1 cellular context compared by ENCODE assay signal in the genomic region with DNA sequence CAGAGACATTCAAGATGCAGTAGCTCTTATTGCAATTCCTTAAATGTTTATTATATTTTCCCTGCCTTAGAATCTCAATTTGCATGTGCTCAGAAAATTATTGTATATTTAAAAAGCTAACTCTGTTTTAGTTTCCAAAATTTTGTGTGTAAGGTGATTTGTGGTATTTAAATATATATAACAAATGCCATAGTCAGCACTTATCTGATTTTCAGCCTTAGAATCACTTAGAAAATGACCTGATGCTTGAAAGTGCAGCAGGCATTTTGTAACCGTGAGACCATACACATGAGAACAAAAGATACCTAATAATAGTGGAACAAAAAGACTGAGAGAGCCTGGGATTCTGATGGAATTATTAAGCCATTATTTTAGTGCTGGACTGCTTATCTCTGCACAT.
TF ChIP-seq lines count a peak whose summit lies in the region.

No MANE protein-coding gene starts in this region.

TF ChIP-seq in K562, 482 proteins besides CTCF, POLR2A, EP300 and RAD21 (continued from another document):
- TF ChIP-seq, protein P1, sequence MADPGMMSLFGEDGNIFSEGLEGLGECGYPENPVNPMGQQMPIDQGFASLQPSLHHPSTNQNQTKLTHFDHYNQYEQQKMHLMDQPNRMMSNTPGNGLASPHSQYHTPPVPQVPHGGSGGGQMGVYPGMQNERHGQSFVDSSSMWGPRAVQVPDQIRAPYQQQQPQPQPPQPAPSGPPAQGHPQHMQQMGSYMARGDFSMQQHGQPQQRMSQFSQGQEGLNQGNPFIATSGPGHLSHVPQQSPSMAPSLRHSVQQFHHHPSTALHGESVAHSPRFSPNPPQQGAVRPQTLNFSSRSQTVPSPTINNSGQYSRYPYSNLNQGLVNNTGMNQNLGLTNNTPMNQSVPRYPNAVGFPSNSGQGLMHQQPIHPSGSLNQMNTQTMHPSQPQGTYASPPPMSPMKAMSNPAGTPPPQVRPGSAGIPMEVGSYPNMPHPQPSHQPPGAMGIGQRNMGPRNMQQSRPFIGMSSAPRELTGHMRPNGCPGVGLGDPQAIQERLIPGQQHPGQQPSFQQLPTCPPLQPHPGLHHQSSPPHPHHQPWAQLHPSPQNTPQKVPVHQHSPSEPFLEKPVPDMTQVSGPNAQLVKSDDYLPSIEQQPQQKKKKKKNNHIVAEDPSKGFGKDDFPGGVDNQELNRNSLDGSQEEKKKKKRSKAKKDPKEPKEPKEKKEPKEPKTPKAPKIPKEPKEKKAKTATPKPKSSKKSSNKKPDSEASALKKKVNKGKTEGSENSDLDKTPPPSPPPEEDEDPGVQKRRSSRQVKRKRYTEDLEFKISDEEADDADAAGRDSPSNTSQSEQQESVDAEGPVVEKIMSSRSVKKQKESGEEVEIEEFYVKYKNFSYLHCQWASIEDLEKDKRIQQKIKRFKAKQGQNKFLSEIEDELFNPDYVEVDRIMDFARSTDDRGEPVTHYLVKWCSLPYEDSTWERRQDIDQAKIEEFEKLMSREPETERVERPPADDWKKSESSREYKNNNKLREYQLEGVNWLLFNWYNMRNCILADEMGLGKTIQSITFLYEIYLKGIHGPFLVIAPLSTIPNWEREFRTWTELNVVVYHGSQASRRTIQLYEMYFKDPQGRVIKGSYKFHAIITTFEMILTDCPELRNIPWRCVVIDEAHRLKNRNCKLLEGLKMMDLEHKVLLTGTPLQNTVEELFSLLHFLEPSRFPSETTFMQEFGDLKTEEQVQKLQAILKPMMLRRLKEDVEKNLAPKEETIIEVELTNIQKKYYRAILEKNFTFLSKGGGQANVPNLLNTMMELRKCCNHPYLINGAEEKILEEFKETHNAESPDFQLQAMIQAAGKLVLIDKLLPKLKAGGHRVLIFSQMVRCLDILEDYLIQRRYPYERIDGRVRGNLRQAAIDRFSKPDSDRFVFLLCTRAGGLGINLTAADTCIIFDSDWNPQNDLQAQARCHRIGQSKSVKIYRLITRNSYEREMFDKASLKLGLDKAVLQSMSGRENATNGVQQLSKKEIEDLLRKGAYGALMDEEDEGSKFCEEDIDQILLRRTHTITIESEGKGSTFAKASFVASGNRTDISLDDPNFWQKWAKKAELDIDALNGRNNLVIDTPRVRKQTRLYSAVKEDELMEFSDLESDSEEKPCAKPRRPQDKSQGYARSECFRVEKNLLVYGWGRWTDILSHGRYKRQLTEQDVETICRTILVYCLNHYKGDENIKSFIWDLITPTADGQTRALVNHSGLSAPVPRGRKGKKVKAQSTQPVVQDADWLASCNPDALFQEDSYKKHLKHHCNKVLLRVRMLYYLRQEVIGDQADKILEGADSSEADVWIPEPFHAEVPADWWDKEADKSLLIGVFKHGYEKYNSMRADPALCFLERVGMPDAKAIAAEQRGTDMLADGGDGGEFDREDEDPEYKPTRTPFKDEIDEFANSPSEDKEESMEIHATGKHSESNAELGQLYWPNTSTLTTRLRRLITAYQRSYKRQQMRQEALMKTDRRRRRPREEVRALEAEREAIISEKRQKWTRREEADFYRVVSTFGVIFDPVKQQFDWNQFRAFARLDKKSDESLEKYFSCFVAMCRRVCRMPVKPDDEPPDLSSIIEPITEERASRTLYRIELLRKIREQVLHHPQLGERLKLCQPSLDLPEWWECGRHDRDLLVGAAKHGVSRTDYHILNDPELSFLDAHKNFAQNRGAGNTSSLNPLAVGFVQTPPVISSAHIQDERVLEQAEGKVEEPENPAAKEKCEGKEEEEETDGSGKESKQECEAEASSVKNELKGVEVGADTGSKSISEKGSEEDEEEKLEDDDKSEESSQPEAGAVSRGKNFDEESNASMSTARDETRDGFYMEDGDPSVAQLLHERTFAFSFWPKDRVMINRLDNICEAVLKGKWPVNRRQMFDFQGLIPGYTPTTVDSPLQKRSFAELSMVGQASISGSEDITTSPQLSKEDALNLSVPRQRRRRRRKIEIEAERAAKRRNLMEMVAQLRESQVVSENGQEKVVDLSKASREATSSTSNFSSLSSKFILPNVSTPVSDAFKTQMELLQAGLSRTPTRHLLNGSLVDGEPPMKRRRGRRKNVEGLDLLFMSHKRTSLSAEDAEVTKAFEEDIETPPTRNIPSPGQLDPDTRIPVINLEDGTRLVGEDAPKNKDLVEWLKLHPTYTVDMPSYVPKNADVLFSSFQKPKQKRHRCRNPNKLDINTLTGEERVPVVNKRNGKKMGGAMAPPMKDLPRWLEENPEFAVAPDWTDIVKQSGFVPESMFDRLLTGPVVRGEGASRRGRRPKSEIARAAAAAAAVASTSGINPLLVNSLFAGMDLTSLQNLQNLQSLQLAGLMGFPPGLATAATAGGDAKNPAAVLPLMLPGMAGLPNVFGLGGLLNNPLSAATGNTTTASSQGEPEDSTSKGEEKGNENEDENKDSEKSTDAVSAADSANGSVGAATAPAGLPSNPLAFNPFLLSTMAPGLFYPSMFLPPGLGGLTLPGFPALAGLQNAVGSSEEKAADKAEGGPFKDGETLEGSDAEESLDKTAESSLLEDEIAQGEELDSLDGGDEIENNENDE (IDR thresholded peaks at IDR 0.05; ENCODE audit: low read depth, low read length) = no peak
- TF ChIP-seq HNRNPH1 (optimal IDR thresholded peaks at IDR 0.05; ENCODE audit: low read depth, low read length) = no peak
- no peak for TF ChIP-seq SMAD4 (CRISPR knock-in tag; conservative IDR thresholded peaks at IDR 0.05)
- no peak for TF ChIP-seq FOSL1 (tag; conservative IDR thresholded peaks at IDR 0.05)
- TF ChIP-seq ZKSCAN3 (CRISPR knock-in tag; IDR thresholded peaks at IDR 0.05) = no peak
